In genomic region chr11:78583889-78584288, GRCh38 we compare ENCODE assay signal across 25 cellular contexts. TPM values are rescaled to one million over a fixed set of nuclear protein-coding genes. Genes with fewer than 3 reads are reported as not detected.
A peak's percentile ranks its signal among the peaks of the same experiment; 100 is the strongest.
DNase-seq lines count a peak whose midpoint lies in the region; ATAC-seq, FAIRE-seq and TF ChIP-seq lines count a peak whose summit lies in the region.
"Had no signal": no experiment of that assay in that cellular context is flagged by ENCODE, and none has a peak within 500 bp of the region (broad histone marks: within the 10 kb centered on the region; RNA-seq: fewer than 3 reads in every experiment).

No MANE protein-coding gene starts in this region.

- CTCF ChIA-PET in GM12878 (lab: Yijun Ruan, JAX) (interaction anchor here (2.8 kb wide), 1 partner anchor 9 kb away, joined by 9 read pairs; the partner anchor contains the start of gene NARS2), PC-3 (lab: Charles Lee) (no interaction called here)

- H3K36me3 Mint-ChIP-seq in endothelial cell (ENCODE audit: low read depth, unreplicated experiment): no peaks in the 10 kb centered on the region

- no peaks in the 10 kb centered on the region for H3K9me2 ChIP-seq in PC-3 (replicated peaks; ENCODE audit: low read length)

- no peaks in the 10 kb centered on the region for H3F3A ChIP-seq in PC-3 (ENCODE audit: low read length, unreplicated experiment)

- POLR2A ChIA-PET in GM12878 (lab: Charles Lee) (no interaction called here), PC-3 (lab: Charles Lee; ENCODE audit: unreplicated experiment) (no interaction called here)

- no peaks in the 10 kb centered on the region for H3K9me3 Mint-ChIP-seq in endothelial cell (ENCODE audit: unreplicated experiment)

- BruUV-seq in GM12878 (replicated peaks; lab: Mats Ljungman, UMichigan) (no TSS peak), PC-3 (replicated peaks; lab: Mats Ljungman, UMichigan) (no TSS peak)

- H3K4me3 ChIP-seq in GM12878 (no peak overlapping the region), PC-3 (ENCODE audit: low read length) (no peak overlapping the region; the same call in 1 of the 2 replicates)
- H3K4me3 ChIP-seq: PC-9, SK-N-MC had no signal

- TF ChIP-seq EP300 in GM12878 (IDR thresholded peaks at IDR 0.05; ENCODE audit: borderline replicate concordance in 1 of 2, control insufficient read depth in 1 of 2, low read depth in 2 of 2, low read length in 2 of 2): no peak

- H3K4me1 ChIP-seq in GM12878 (ENCODE audit: control insufficient read depth, insufficient read depth, low read length) (no peaks in the 10 kb centered on the region), PC-3 (ENCODE audit: insufficient read depth, low read length) (no peaks in the 10 kb centered on the region)

- in situ Hi-C loops in GM12878 (cut with MboI): no loop called here

- H3K4me1 Mint-ChIP-seq in endothelial cell (ENCODE audit: unreplicated experiment): no peaks in the 10 kb centered on the region
- H3K4me1 Mint-ChIP-seq: T-cell had no signal

- RAD21 ChIA-PET in GM12878 (lab: Charles Lee; ENCODE audit: unreplicated experiment): no interaction called here

- ATAC-seq in GM12878 (no peak), PC-3 (no peak)
- ATAC-seq: CD8-positive, alpha-beta T cell; T-cell had no signal

- H3K9me3 ChIP-seq in GM12878 (replicated peaks; ENCODE audit: control insufficient read depth, insufficient read depth, low read length) (peaks cover 3% of the 10 kb centered on the region; the same call in 2 of the 3 replicates), PC-3 (ENCODE audit: low read length) (peaks cover 16% of the 10 kb centered on the region)

- no peaks in the 10 kb centered on the region; a peak in 2 of 4 replicates for H3K27me3 ChIP-seq in GM12878 (replicated peaks in 1 of 2; ENCODE audit: control insufficient read depth in 2 of 2, insufficient read depth in 2 of 2, low read length in 1 of 2)
- peaks cover 2% of the 10 kb centered on the region; the same call in 1 of the 2 replicates for H3K27me3 ChIP-seq in PC-3 (ENCODE audit: low read length)

- FAIRE-seq in G401.6 (lab: Jason Lieb, UNC) (peak; percentile 21), GM12878 (lab: Jason Lieb, UNC) (no peak)
- FAIRE-seq: GM19239, H54 had no signal

- no peak overlapping the region for H3K9ac ChIP-seq in GM12878 (ENCODE audit: control insufficient read depth, insufficient read depth, low read length)
- no peak overlapping the region for H3K9ac ChIP-seq in PC-3 (ENCODE audit: low read length)

- H3K27ac ChIP-seq in GM12878 (ENCODE audit: control insufficient read depth, insufficient read depth) (no peak overlapping the region), PC-3 (ENCODE audit: low read length) (no peak overlapping the region)
- H3K27ac ChIP-seq: PC-9, RWPE1, SK-N-MC had no signal

- WGBS in GM12878 (ENCODE audit: insufficient coverage, insufficient replicate concordance, low lambda C conversion rate, missing lambda C conversion rate): 53% methylated on average over 2 of the region's 2 CpGs

- no peaks in the 10 kb centered on the region for H3K27me3 Mint-ChIP-seq in endothelial cell (ENCODE audit: unreplicated experiment)

- SMC1A ChIA-PET in GM12878 (lab: Charles Lee; ENCODE audit: uncharacterized antibody, unreplicated experiment): interaction anchor here (1.2 kb wide), 1 partner anchor 9 kb away, joined by 4 read pairs; the partner anchor contains the start of gene NARS2

- intact Hi-C loops in GM12878 (cut with micrococcal nuclease; ENCODE audit: unreplicated experiment) (no loop called here), PC-3 (cut with micrococcal nuclease) (no loop called here)

- peak; percentile 27 for DNase-seq in NCI-H1092 treated with DMSO at 0.1 percent for 48 hours (lab: John Stamatoyannopoulos, UW)
- no peak for DNase-seq in NCI-H1092 (lab: John Stamatoyannopoulos, UW)
- peak; percentile 23 for DNase-seq in MV-4-11 (lab: John Stamatoyannopoulos, UW)
- DNase-seq in GM12878 (ENCODE audit: low read depth, low spot score): no peak
- DNase-seq in PC-3: no peak
- DNase-seq in endothelial cell (ENCODE audit: low spot score): no peak
- DNase-seq: AML-193; C1 segment of cervical spinal cord; CD8-positive, alpha-beta T cell; GDM1; HFFc6; KBM-7; NCI-H1436 treated with DMSO at 0.1 percent for 48 hours; NCI-H1930; NCI-H446 treated with DMSO at 0.1 percent for 48 hours; NCI-H526 treated with DMSO at 0.1 percent for 48 hours; PC-9; SHP77 treated with DMSO at 0.1 percent for 48 hours; T-cell had no signal

- H3K36me3 ChIP-seq in GM12878 (ENCODE audit: control insufficient read depth in 2 of 2, insufficient read depth in 2 of 2, low read length in 1 of 2) (no peaks in the 10 kb centered on the region), PC-3 (ENCODE audit: low read depth, low read length) (no peaks in the 10 kb centered on the region)

- TF ChIP-seq RAD21 in GM12878 (IDR thresholded peaks at IDR 0.05; ENCODE audit: insufficient read depth, low read depth, low read length): no peak

- H3K27ac Mint-ChIP-seq in endothelial cell (ENCODE audit: unreplicated experiment): no peak overlapping the region
- H3K27ac Mint-ChIP-seq: CD8-positive, alpha-beta T cell; HFFc6; T-cell; T-helper 2 cell treated with Interferon-gamma antibody and Interleukin-4, amounts not matched to agents 5 μg/mL and 100 μg/mL, for 36 hours had no signal

- H3K4me3 Mint-ChIP-seq in endothelial cell (ENCODE audit: unreplicated experiment): no peak overlapping the region
- H3K4me3 Mint-ChIP-seq: CD8-positive, alpha-beta T cell; HFFc6; T-cell; T-helper 2 cell treated with Interferon-gamma antibody and Interleukin-4, amounts not matched to agents 5 μg/mL and 100 μg/mL, for 36 hours had no signal

- H4K20me1 ChIP-seq in GM12878 (ENCODE audit: control insufficient read depth, insufficient read depth): no peaks in the 10 kb centered on the region
- H4K20me1 ChIP-seq in PC-3 (ENCODE audit: low read length): no peaks in the 10 kb centered on the region

- no peaks in the 10 kb centered on the region for H3K79me2 ChIP-seq in GM12878 (ENCODE audit: control insufficient read depth, insufficient read depth, low read length)
- H3K79me2 ChIP-seq in PC-3 (ENCODE audit: low read length): no peaks in the 10 kb centered on the region

- H2AFZ ChIP-seq in GM12878 (ENCODE audit: control insufficient read depth, low read depth, low read length) (no peak overlapping the region), PC-3 (ENCODE audit: low read length) (no peak overlapping the region)
- H2AFZ ChIP-seq: PC-9 had no signal

- no peak for TF ChIP-seq CTCF in GM12878 (IDR thresholded peaks at IDR 0.05 in 2 of 3, conservative IDR thresholded peaks at IDR 0.05 in 1 of 3; ENCODE audit: control insufficient read depth in 2 of 3, extremely low read depth in 1 of 3, insufficient read depth in 1 of 3, low read depth in 3 of 3, low read length in 3 of 3)
- no peak for TF ChIP-seq CTCF in PC-3 (conservative IDR thresholded peaks at IDR 0.05; ENCODE audit: low read depth, low read length)
- TF ChIP-seq CTCF in endothelial cell (IDR thresholded peaks at IDR 0.05; ENCODE audit: unreplicated experiment): no peak

- no peak overlapping the region for H3K4me2 ChIP-seq in GM12878 (ENCODE audit: control insufficient read depth, insufficient read depth)
- no peak overlapping the region for H3K4me2 ChIP-seq in PC-3 (ENCODE audit: low read length)
- H3K4me2 ChIP-seq: PC-9 had no signal

- no peak for TF ChIP-seq POLR2A in GM12878 (IDR thresholded peaks at IDR 0.05; ENCODE audit: low read depth, low read length)

TF ChIP-seq in GM12878, 131 proteins besides CTCF, POLR2A, EP300 and RAD21:
- TF ChIP-seq ZNF207 (IDR thresholded peaks at IDR 0.05; ENCODE audit: borderline replicate concordance) (no peak), CBX5 (IDR thresholded peaks at IDR 0.05; ENCODE audit: low read depth) (peak; percentile 89; the same call in 1 of the 2 replicates), USF2 (IDR thresholded peaks at IDR 0.05; ENCODE audit: borderline replicate concordance, low read depth, low read length) (no peak)

RNA-seq across cellular contexts. Expression of gene NARS2, which starts 9.2 kb away (rescaled TPM):
- total RNA-seq in GM12878 (2013; cell fraction: nucleolus; rRNA removed): 79.0 and 88.5 TPM in 2 replicates
- total RNA-seq in GM12878 (2014; rRNA removed) (26.3 and 34.3 TPM in 2 replicates), GM12878 (2014; rRNA removed; fragmentation: Illumina TruSeq; extraction: Trizol) (34.0 and 34.7 TPM in 2 replicates), GM12878 (2021) (23.0 and 23.3 TPM in 2 replicates), PC-3 (2014; rRNA removed) (33.5 and 35.5 TPM in 2 replicates), endothelial cell (ENCODE audit: unreplicated experiment) (16.2 TPM)
- 8.9 TPM for polyA plus RNA-seq in GM12878 (2011; ENCODE audit: low read depth)
- polyA plus RNA-seq in GM12878 (2011; rRNA removed) (38.6 and 58.8 TPM in 2 replicates), GM12878 (2014; fragmentation: Illumina TruSeq; extraction: Trizol) (29.6 and 30.3 TPM in 2 replicates), GM12878 (2014; fragmentation: Nextera tagmentation; extraction: Ambion mirVana) (10 to 100 TPM; 41.3 to 42.0 TPM), GM12878 (2014; rRNA removed) (18.9 and 22.2 TPM in 2 replicates), GM12878 (2016; fragmentation: Nextera tagmentation; extraction: Ambion mirVana) (10 to 100 TPM; 41.9 to 45.3 TPM)
- polyA plus RNA-seq in GM12878 (2011; cell fraction: cytosol; rRNA removed): 11.6 and 12.9 TPM in 2 replicates
- 18.0 and 20.2 TPM in 2 replicates for polyA plus RNA-seq in GM12878 (2011; cell fraction: nucleus; rRNA removed)
- polyA plus RNA-seq in GM12878 (2012): 20.1 and 22.9 TPM in 2 replicates
- 16.3 and 20.9 TPM in 2 replicates for polyA minus RNA-seq in GM12878 (2011; rRNA and poly(A)+ RNA removed)
- 8.7 and 9.5 TPM in 2 replicates for polyA minus RNA-seq in GM12878 (2011; cell fraction: cytosol; rRNA and poly(A)+ RNA removed)
- 25.4 and 36.5 TPM in 2 replicates for polyA minus RNA-seq in GM12878 (2011; cell fraction: nucleus; rRNA and poly(A)+ RNA removed)

Comparison
In these comparisons a context has a peak if more than half of its experiments do, and no peak if none do; other contexts are left out.
1. DNase-seq: peak in NCI-H1092 treated with DMSO at 0.1 percent for 48 hours (single experiment) and MV-4-11 (single experiment); none in NCI-H1092 (single experiment), GM12878 (single experiment), PC-3 (single experiment) and endothelial cell (single experiment).